19 cellular contexts compared by ENCODE assay signal in genomic region chr12:132132609-132133430, GRCh38. TPM values are rescaled to one million over a fixed set of nuclear protein-coding genes. Genes with fewer than 3 reads are reported as not detected.
DNase-seq lines count a peak whose midpoint lies in the region; ATAC-seq and TF ChIP-seq lines count a peak whose summit lies in the region.
"Had no signal": no experiment of that assay in that cellular context is flagged by ENCODE, and none has a peak within 500 bp of the region (broad histone marks: within the 10 kb centered on the region; RNA-seq: fewer than 3 reads in every experiment).

No MANE protein-coding gene starts in this region.

- H3K4me1 Mint-ChIP-seq in naive thymus-derived CD4-positive, alpha-beta T cell = peaks cover 0 to 3% (median 0%) of the 10 kb centered on the region in 7 donors
- peaks cover 0 to 12% of the 10 kb centered on the region in 2 donors for H3K4me1 Mint-ChIP-seq in immature natural killer cell

- H3K27ac ChIP-seq in heart left ventricle = no peak overlapping the region
- no peak overlapping the region for H3K27ac ChIP-seq in naive thymus-derived CD4-positive, alpha-beta T cell (ENCODE audit: low read depth, low read length)
- no peak overlapping the region for H3K27ac ChIP-seq in aorta (ENCODE audit: low read depth in 1 of 2, low read length in 2 of 2)
- H3K27ac ChIP-seq: C4-2B, KMS-11, Peyer's patch had no signal

- peak in 3 of 4 donors; percentile 27 to 37 (median 28) for ATAC-seq in heart left ventricle
- ATAC-seq in left ventricle myocardium superior = no peak
- ATAC-seq in esophagus mucosa = peak; percentile 31
- ATAC-seq in naive thymus-derived CD4-positive, alpha-beta T cell = peak; percentile 8
- peak; percentile 65 for ATAC-seq in aorta (ENCODE audit: low FRiP score)
- no peak for ATAC-seq in HG03442 (IDR thresholded peaks at IDR 0.05; ENCODE audit: unreplicated experiment)
- ATAC-seq in GM21576 (IDR thresholded peaks at IDR 0.05; ENCODE audit: unreplicated experiment) = no peak

- no peak overlapping the region for H3K27ac Mint-ChIP-seq in naive thymus-derived CD4-positive, alpha-beta T cell
- H3K27ac Mint-ChIP-seq in immature natural killer cell = no peak overlapping the region

- H3K36me3 ChIP-seq in heart left ventricle = peaks cover 0 to 20% (median 5%) of the 10 kb centered on the region in 9 donors
- peaks cover 0 to 5% (median 0%) of the 10 kb centered on the region in 3 experiments for H3K36me3 ChIP-seq in naive thymus-derived CD4-positive, alpha-beta T cell (ENCODE audit: control insufficient read depth in 2 of 3, insufficient read depth in 3 of 3, low read length in 3 of 3)
- H3K36me3 ChIP-seq in aorta (ENCODE audit: control insufficient read depth in 1 of 2, insufficient read depth in 2 of 2, low read length in 1 of 2) = no peaks in the 10 kb centered on the region

- POLR2A ChIA-PET in naive thymus-derived CD4-positive, alpha-beta T cell (lab: Charles Lee) = no interaction called here

- no peaks in the 10 kb centered on the region for H3K27me3 Mint-ChIP-seq in naive thymus-derived CD4-positive, alpha-beta T cell
- H3K27me3 Mint-ChIP-seq in immature natural killer cell (ENCODE audit: low read depth in 3 of 3) = peaks cover 0 to 2% (median 0%) of the 10 kb centered on the region in 3 donors

- no peak overlapping the region for H3K4me3 Mint-ChIP-seq in naive thymus-derived CD4-positive, alpha-beta T cell
- no peak overlapping the region for H3K4me3 Mint-ChIP-seq in immature natural killer cell

- peaks cover 0 to 16% (median 3%) of the 10 kb centered on the region in 11 donors for H3K9me3 Mint-ChIP-seq in naive thymus-derived CD4-positive, alpha-beta T cell
- peaks cover 0 to 4% (median 0%) of the 10 kb centered on the region in 6 donors for H3K9me3 Mint-ChIP-seq in immature natural killer cell

- intact Hi-C loops in heart left ventricle (cut with DNase I) (no loop called here), left ventricle myocardium superior (cut with micrococcal nuclease) (no loop called here), aorta (cut with DNase I) (no loop called here)
- intact Hi-C loops in naive thymus-derived CD4-positive, alpha-beta T cell (cut with micrococcal nuclease) = no loop called here

- CTCF ChIA-PET in naive thymus-derived CD4-positive, alpha-beta T cell (lab: Charles Lee) = no interaction called here

- TF ChIP-seq CTCF in heart left ventricle (IDR thresholded peaks at IDR 0.05) = no peak

- H3K4me3 ChIP-seq in heart left ventricle (no peak overlapping the region), aorta (ENCODE audit: low read length in 2 of 2) (no peak overlapping the region)
- H3K4me3 ChIP-seq in naive thymus-derived CD4-positive, alpha-beta T cell (ENCODE audit: low read length) = no peak overlapping the region
- H3K4me3 ChIP-seq: MG63, Peyer's patch had no signal

- 85 to 92% (median 88%) methylated on average over 24 to 39 of the region's 39 CpGs for WGBS in heart left ventricle, 4 donors
- WGBS in aorta, 2 donors = 90 to 91% methylated on average over 33 to 39 of the region's 39 CpGs

- peaks cover 5 to 26% (median 17%) of the 10 kb centered on the region in 5 donors for H3K36me3 Mint-ChIP-seq in naive thymus-derived CD4-positive, alpha-beta T cell
- H3K36me3 Mint-ChIP-seq in immature natural killer cell = peaks cover 0 to 18% (median 11%) of the 10 kb centered on the region in 3 donors

- peaks cover 0 to 10% (median 4%) of the 10 kb centered on the region in 12 donors for H3K9me3 ChIP-seq in heart left ventricle
- H3K9me3 ChIP-seq in naive thymus-derived CD4-positive, alpha-beta T cell (ENCODE audit: control insufficient read depth in 2 of 3, low read length in 3 of 3) = peaks cover 0 to 4% (median 0%) of the 10 kb centered on the region in 3 experiments
- no peaks in the 10 kb centered on the region for H3K9me3 ChIP-seq in aorta (ENCODE audit: control insufficient read depth, low read length)
- H3K9me3 ChIP-seq: MG63, Peyer's patch had no signal

- DNase-seq in heart left ventricle = peak in 1 of 5 donors; percentile 17
- no peak for DNase-seq in left ventricle myocardium superior
- no peak for DNase-seq in naive thymus-derived CD4-positive, alpha-beta T cell
- peak in 1 of 2 donors; percentile 71 for DNase-seq in aorta
- no peak for DNase-seq in immature natural killer cell
- DNase-seq: DMS153, EL, MG63, NCI-H187 treated with DMSO at 0.1 percent for 48 hours, NCI-H2171 treated with DMSO at 0.1 percent for 48 hours, NCI-H510A, NCI-H82, Peyer's patch, SHP77 had no signal

- TF ChIP-seq POLR2A in heart left ventricle (IDR thresholded peaks at IDR 0.05) = no peak

- H3K4me1 ChIP-seq in heart left ventricle (no peaks in the 10 kb centered on the region), aorta (ENCODE audit: control insufficient read depth in 1 of 2, insufficient read depth in 2 of 2, low read length in 2 of 2) (no peaks in the 10 kb centered on the region)
- no peaks in the 10 kb centered on the region for H3K4me1 ChIP-seq in naive thymus-derived CD4-positive, alpha-beta T cell (ENCODE audit: control insufficient read depth in 2 of 2, insufficient read depth in 2 of 2, low read length in 2 of 2)
- H3K4me1 ChIP-seq: Peyer's patch had no signal

- H3K27me3 ChIP-seq in heart left ventricle (no peaks in the 10 kb centered on the region), aorta (ENCODE audit: control insufficient read depth in 1 of 2, insufficient read depth in 2 of 2, low read length in 1 of 2) (no peaks in the 10 kb centered on the region)
- H3K27me3 ChIP-seq in naive thymus-derived CD4-positive, alpha-beta T cell (ENCODE audit: control insufficient read depth in 2 of 2, insufficient read depth in 2 of 2, low read length in 2 of 2) = no peaks in the 10 kb centered on the region
- H3K27me3 ChIP-seq: MG63, Peyer's patch had no signal

RNA-seq across cellular contexts. Expression of gene DDX51, which starts 11.3 kb away (rescaled TPM):
- 1 to 10 TPM; 4.1 to 9.9 (median 8.5) TPM for total RNA-seq in heart left ventricle
- polyA plus RNA-seq in heart left ventricle = 10 to 100 TPM; 12.8 to 14.7 TPM
- total RNA-seq in left ventricle myocardium superior = 8.6 TPM
- 9.0 TPM for total RNA-seq in esophagus mucosa
- 10 to 100 TPM; 33.2 to 54.8 (median 50.6) TPM for total RNA-seq in naive thymus-derived CD4-positive, alpha-beta T cell
- polyA plus RNA-seq in naive thymus-derived CD4-positive, alpha-beta T cell = 10 to 100 TPM in 1 of 2 donors, 1 to 10 TPM in 1; 8.8 to 15.6 TPM
- 10 to 100 TPM; 14.3 to 14.9 TPM for total RNA-seq in aorta
- 10 to 100 TPM in 1 of 2 donors, 1 to 10 TPM in 1; 3.3 to 32.4 TPM for polyA plus RNA-seq in aorta
- polyA plus RNA-seq in immature natural killer cell = 1 to 10 TPM; 2.9 to 6.3 (median 5.0) TPM

RNA-seq across cellular contexts. Expression of gene NOC4L, which starts 11.4 kb away (rescaled TPM):
- total RNA-seq in heart left ventricle (10 to 100 TPM in 4 of 9 donors, 1 to 10 TPM in 5; 7.9 to 14.5 (median 9.6) TPM), left ventricle myocardium superior (12.1 TPM), esophagus mucosa (18.1 TPM), aorta (10 to 100 TPM; 10.8 to 12.3 TPM)
- polyA plus RNA-seq in heart left ventricle (10 to 100 TPM; 10.9 to 21.1 TPM), aorta (10 to 100 TPM in 1 of 2 donors, 1 to 10 TPM in 1; 7.5 to 50.3 TPM), immature natural killer cell (10 to 100 TPM; 16.4 to 28.5 (median 17.2) TPM)
- 10 to 100 TPM; 19.3 to 27.1 (median 21.1) TPM for total RNA-seq in naive thymus-derived CD4-positive, alpha-beta T cell
- 10 to 100 TPM; 16.9 to 29.0 TPM for polyA plus RNA-seq in naive thymus-derived CD4-positive, alpha-beta T cell

Comparison
In these comparisons a context has a peak if more than half of its experiments do, and no peak if none do; other contexts are left out.
1. ATAC-seq: peak in heart left ventricle (3 of 4), esophagus mucosa (single experiment), naive thymus-derived CD4-positive, alpha-beta T cell (single experiment) and aorta (single experiment); none in left ventricle myocardium superior (single experiment), HG03442 (single experiment) and GM21576 (single experiment).